In genomic region chr10:68828833-68829232, GRCh38 we compare ENCODE assay signal across 1 cellular context.
TF ChIP-seq lines count a peak whose summit lies in the region.

No MANE protein-coding gene starts in this region.

TF ChIP-seq in GM23338, 12 proteins besides CTCF, POLR2A, EP300 and RAD21 (continued from another document):
- TF ChIP-seq REST (IDR thresholded peaks at IDR 0.05; ENCODE audit: unreplicated experiment) (no peak), EZH2 (IDR thresholded peaks at IDR 0.05; ENCODE audit: low read depth, unreplicated experiment) (no peak), ZNF462 (CRISPR knock-in tag; IDR thresholded peaks at IDR 0.05) (no peak), ZNF114 (CRISPR knock-in tag; IDR thresholded peaks at IDR 0.05) (no peak), ETS1 (IDR thresholded peaks at IDR 0.05) (no peak)
